Comparison of ENCODE assay signal across 27 cellular contexts in genomic region chr12:97711392-97711791, GRCh38.
"Had no signal": no experiment of that assay in that cellular context is flagged by ENCODE, and none has a peak within 500 bp of the region (broad histone marks: within the 10 kb centered on the region; RNA-seq: fewer than 3 reads in every experiment).

No MANE protein-coding gene starts in this region.

- H3K27ac ChIP-seq: coronary artery, dorsolateral prefrontal cortex, epithelial cell of prostate, esophagus squamous epithelium, gastrocnemius medialis, heart right ventricle, left lung, lower lobe of right lung had no signal

- H3K4me3 Mint-ChIP-seq: effector memory CD8-positive, alpha-beta T cell; endodermal cell had no signal

- H3K27me3 ChIP-seq: esophagus squamous epithelium, gastrocnemius medialis, heart right ventricle, left lung had no signal

- FAIRE-seq: colon, endometrium, islet of Langerhans, keratinocyte had no signal

- H3K36me3 ChIP-seq: esophagus squamous epithelium, gastrocnemius medialis, heart right ventricle, left lung, lower lobe of right lung had no signal

- H3K4me3 ChIP-seq: coronary artery, dorsolateral prefrontal cortex, esophagus squamous epithelium, gastrocnemius medialis, heart right ventricle, left lung, lower lobe of right lung had no signal

- DNase-seq: dermis blood vessel endothelial cell; dorsolateral prefrontal cortex; effector CD8-positive, alpha-beta T cell; effector memory CD8-positive, alpha-beta T cell; endodermal cell; erythroblast; esophagus squamous epithelium; foreskin fibroblast; foreskin melanocyte; gastrocnemius medialis; glutamatergic neuron; head of caudate nucleus; heart right ventricle; hippocampal formation; left cardiac atrium; left lung; left ventricle myocardium superior; lower lobe of right lung; mesenchymal stem cell; midbrain had no signal

- H3K27ac Mint-ChIP-seq: effector memory CD8-positive, alpha-beta T cell; endodermal cell had no signal

- H3K9me3 ChIP-seq: esophagus squamous epithelium, gastrocnemius medialis, left lung, lower lobe of right lung had no signal

- H3K9me3 Mint-ChIP-seq: endodermal cell had no signal

- ATAC-seq: effector memory CD8-positive, alpha-beta T cell; esophagus mucosa; gastrocnemius medialis; heart right ventricle; left cardiac atrium; left lung; left ventricle myocardium superior; lower lobe of right lung had no signal

- H3K4me1 ChIP-seq: esophagus squamous epithelium, gastrocnemius medialis, heart right ventricle, left lung, lower lobe of right lung had no signal
